Comparison of ENCODE assay signal across 9 cellular contexts in genomic region chr3:188788621-188789081, GRCh38.
A peak's percentile ranks its signal among the peaks of the same experiment; 100 is the strongest.
DNase-seq lines count a peak whose midpoint lies in the region; ATAC-seq, FAIRE-seq and TF ChIP-seq lines count a peak whose summit lies in the region.
"Had no signal": no experiment of that assay in that cellular context is flagged by ENCODE, and none has a peak within 500 bp of the region (broad histone marks: within the 10 kb centered on the region; RNA-seq: fewer than 3 reads in every experiment).

No MANE protein-coding gene starts in this region.

- no peaks in the 10 kb centered on the region for H3K27me3 ChIP-seq in kidney epithelial cell (ENCODE audit: control insufficient read depth, insufficient read depth, low read length)

- H3K36me3 ChIP-seq in kidney epithelial cell (ENCODE audit: control insufficient read depth, insufficient read depth, low read length) = no peaks in the 10 kb centered on the region
- no peaks in the 10 kb centered on the region for H3K36me3 ChIP-seq in kidney (ENCODE audit: control insufficient read depth in 1 of 2, insufficient read depth in 2 of 2, low read length in 2 of 2)

- ATAC-seq in stimulated activated naive CD8-positive, alpha-beta T cell treated with anti-CD3 and anti-CD28 coated beads, Interleukin-15, Interleukin-2, amounts not matched to agents 100 U/mL and 50 U/mL, for 24 hours = peak; percentile 99
- ATAC-seq in HG03565 (IDR thresholded peaks at IDR 0.05; ENCODE audit: unreplicated experiment) (no peak), GM21447 (IDR thresholded peaks at IDR 0.05; ENCODE audit: unreplicated experiment) (no peak)
- ATAC-seq: A549 had no signal

- H3K4me1 ChIP-seq in kidney (ENCODE audit: control insufficient read depth in 1 of 2, insufficient read depth in 1 of 2, low read depth in 1 of 2, low read length in 2 of 2) = no peaks in the 10 kb centered on the region

- DNase-seq in activated effector memory CD4-positive, alpha-beta T cell treated with anti-CD3 and anti-CD28 coated beads, Interleukin-2, amount 50 U/mL, for 16 hours = peak; percentile 86
- DNase-seq in activated effector memory CD4-positive, alpha-beta T cell treated with Interleukin-2 at 50 U/mL for 16 hours = no peak
- peak; percentile 52 for DNase-seq in activated T-cell treated with anti-CD3 and anti-CD28 coated beads for 4 hours
- peak; percentile 56 for DNase-seq in kidney epithelial cell (ENCODE audit: low read depth)
- DNase-seq in stimulated activated naive CD8-positive, alpha-beta T cell treated with anti-CD3 and anti-CD28 coated beads, Interleukin-15, Interleukin-2, amounts not matched to agents 100 U/mL and 50 U/mL, for 24 hours = peak; percentile 68
- DNase-seq in kidney = no peak

- H3K4me3 ChIP-seq in kidney epithelial cell (ENCODE audit: low read depth, low read length) (no peak overlapping the region), kidney (ENCODE audit: low read length in 2 of 2) (no peak overlapping the region)
- H3K4me3 ChIP-seq: A549 had no signal

- no peak overlapping the region for H3K27ac ChIP-seq in kidney (ENCODE audit: low read depth in 2 of 2, low read length in 2 of 2)
- H3K27ac ChIP-seq: A549 had no signal

- H3K9ac ChIP-seq in kidney (ENCODE audit: low read length in 2 of 2) = no peak overlapping the region

- intact Hi-C loops in kidney (cut with DNase I) = no loop called here

- H3K9me3 ChIP-seq in kidney (ENCODE audit: control insufficient read depth in 1 of 2, low read length in 2 of 2) = no peaks in the 10 kb centered on the region
- H3K9me3 ChIP-seq: A549 had no signal

- FAIRE-seq in kidney (lab: Jason Lieb, UNC) = no peak
- FAIRE-seq: A549 had no signal

- no peak for TF ChIP-seq CTCF in kidney epithelial cell (IDR thresholded peaks at IDR 0.05; ENCODE audit: insufficient read depth, low read length, poor library complexity, severe bottlenecking)
- no peak for TF ChIP-seq CTCF in kidney (IDR thresholded peaks at IDR 0.05; ENCODE audit: borderline replicate concordance, extremely low read depth, insufficient read depth)

Comparison
In these comparisons a context has a peak if more than half of its experiments do, and no peak if none do; other contexts are left out.
1. DNase-seq: peak in activated effector memory CD4-positive, alpha-beta T cell treated with anti-CD3 and anti-CD28 coated beads, Interleukin-2, amount 50 U/mL, for 16 hours (single experiment), activated T-cell treated with anti-CD3 and anti-CD28 coated beads for 4 hours (single experiment), kidney epithelial cell (single experiment) and stimulated activated naive CD8-positive, alpha-beta T cell treated with anti-CD3 and anti-CD28 coated beads, Interleukin-15, Interleukin-2, amounts not matched to agents 100 U/mL and 50 U/mL, for 24 hours (single experiment); none in activated effector memory CD4-positive, alpha-beta T cell treated with Interleukin-2 at 50 U/mL for 16 hours (single experiment) and kidney (single experiment).